25 cellular contexts compared by ENCODE assay signal in the genomic region with DNA sequence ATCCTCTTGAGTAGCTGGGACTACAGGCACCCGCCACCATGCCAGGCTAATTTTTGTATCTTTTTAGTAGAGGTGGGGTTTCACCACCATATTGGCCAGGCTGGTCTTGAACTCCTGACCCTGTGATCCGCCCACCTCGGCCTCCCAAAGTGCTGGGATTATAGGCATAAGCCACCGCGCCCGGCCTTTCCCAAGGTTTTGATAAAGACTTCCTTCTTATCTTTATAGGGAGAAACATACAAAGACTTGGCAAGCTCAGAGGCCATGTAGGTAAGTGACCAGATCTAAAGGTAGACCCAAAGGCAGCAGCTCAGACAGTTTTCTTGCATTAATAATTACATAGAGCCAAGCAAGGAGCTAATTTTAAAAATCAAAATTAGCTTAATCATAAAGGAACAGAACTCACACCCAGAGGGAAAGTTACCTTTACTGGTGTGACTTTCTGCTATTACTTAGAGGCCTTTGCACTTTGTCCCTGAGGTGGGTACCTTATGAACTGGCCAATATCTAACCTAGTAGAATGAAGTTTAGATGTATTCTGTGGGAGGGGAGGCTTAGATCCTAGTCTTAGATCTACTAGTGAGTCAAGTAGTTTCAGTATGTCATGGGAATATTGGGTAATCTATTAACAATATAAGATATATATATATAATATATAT.
"Had no signal": no experiment of that assay in that cellular context is flagged by ENCODE, and none has a peak within 500 bp of the region (broad histone marks: within the 10 kb centered on the region; RNA-seq: fewer than 3 reads in every experiment).

No MANE protein-coding gene starts in this region.

- H3K27me3 ChIP-seq: pancreas, suprapubic skin, tibial artery, uterus had no signal

- H3K9me3 ChIP-seq: left ventricle myocardium inferior, pancreas, prostate gland, suprapubic skin, thoracic aorta, tibial artery, uterus had no signal

- H3K36me3 ChIP-seq: left ventricle myocardium inferior, pancreas, prostate gland, suprapubic skin, thoracic aorta, tibial artery, uterus had no signal

- H3K4me2 ChIP-seq: smooth muscle cell had no signal

- ATAC-seq: naive thymus-derived CD8-positive, alpha-beta T cell; right cardiac atrium; sciatic nerve; stimulated activated naive B cell treated with anti-CD40 and anti-IgM and Interleukin-4, amounts not matched to agents 10 μg/mL and 1 μg/mL and 100 μg/mL, for 72 hours; stimulated activated naive CD8-positive, alpha-beta T cell treated with anti-CD3 and anti-CD28 coated beads, Interleukin-15, Interleukin-2, amounts not matched to agents 100 U/mL and 50 U/mL, for 24 hours had no signal

- H3K4me1 ChIP-seq: left ventricle myocardium inferior, prostate gland, uterus had no signal

- H3K27ac ChIP-seq: left ventricle myocardium inferior, pancreas, prostate gland, suprapubic skin, thoracic aorta, tibial artery had no signal

- DNase-seq: hypothalamus; immature natural killer cell; kidney; left ventricle myocardium inferior; midbrain; naive thymus-derived CD8-positive, alpha-beta T cell; nucleus accumbens; pancreas; posterior cingulate gyrus; retina; right cardiac atrium; stimulated activated CD4-positive, alpha-beta T cell treated with anti-CD3 and anti-CD28 coated beads, Interleukin-1b, Interleukin-23, amount 100 ng/mL, for 48 hours; stimulated activated CD4-positive, alpha-beta T cell treated with anti-CD3 and anti-CD28 coated beads, Interleukin-2, amount 100 ng/mL, for 48 hours; stimulated activated CD4-positive, alpha-beta T cell treated with anti-CD3 and anti-CD28 coated beads, Interleukin-4, amount 100 ng/mL, for 4 hours; stimulated activated naive B cell treated with anti-CD40 and anti-IgM and Interleukin-4, amounts not matched to agents 10 μg/mL and 1 μg/mL and 100 μg/mL, for 72 hours; stimulated activated naive CD8-positive, alpha-beta T cell treated with anti-CD3 and anti-CD28 coated beads, Interleukin-15, Interleukin-2, amounts not matched to agents 100 U/mL and 50 U/mL, for 24 hours; tibial artery; uterus had no signal

- H3K4me3 ChIP-seq: left ventricle myocardium inferior, lung, pancreas, prostate gland, smooth muscle cell, suprapubic skin, thoracic aorta, tibial artery, uterus had no signal

- FAIRE-seq: islet of Langerhans had no signal
